ENCODE assay signal across 21 cellular contexts in genomic region chr6:56899311-56899710, GRCh38. TPM values are rescaled to one million over a fixed set of nuclear protein-coding genes. Genes with fewer than 3 reads are reported as not detected.
A peak's percentile ranks its signal among the peaks of the same experiment; 100 is the strongest.
DNase-seq lines count a peak whose midpoint lies in the region; ATAC-seq and TF ChIP-seq lines count a peak whose summit lies in the region.
"Had no signal": no experiment of that assay in that cellular context is flagged by ENCODE, and none has a peak within 500 bp of the region (broad histone marks: within the 10 kb centered on the region; RNA-seq: fewer than 3 reads in every experiment).

No MANE protein-coding gene starts in this region.

- DNase-seq in ELR (ENCODE audit: low read depth) = peak; percentile 30
- DNase-seq in adipocyte (ENCODE audit: low read depth) = peak; percentile 74
- DNase-seq in fibroblast of the conjunctiva (ENCODE audit: low read depth) = peak; percentile 50
- DNase-seq in sigmoid colon = peak; percentile 67
- no peak for DNase-seq in tibial artery
- no peak for DNase-seq in CD14-positive monocyte (ENCODE audit: low spot score)
- no peak for DNase-seq in activated CD4-positive, alpha-beta T cell treated with anti-CD3 and anti-CD28 coated beads, Interleukin-2, amount 50 U/mL, for 48 hours
- no peak for DNase-seq in CD4-positive, alpha-beta T cell
- DNase-seq: activated CD4-positive, alpha-beta T cell treated with anti-CD3 and anti-CD28 coated beads, Interleukin-2, amount 50 U/mL, for 1 hour; activated naive CD8-positive, alpha-beta T cell treated with anti-CD3 and anti-CD28 coated beads for 36 hours; activated T-cell treated with anti-CD3 and anti-CD28 coated beads, Interleukin-2, amount 50 U/mL, for 24 hours; heart right ventricle; kidney; MM.1S; NCI-H2029; NCI-H69; occipital lobe; small intestine had no signal

- no peak overlapping the region for H3K4me3 Mint-ChIP-seq in CD14-positive monocyte
- no peak overlapping the region for H3K4me3 Mint-ChIP-seq in CD4-positive, alpha-beta T cell
- H3K4me3 Mint-ChIP-seq: activated naive CD8-positive, alpha-beta T cell treated with anti-CD3 and anti-CD28 coated beads for 36 hours; activated T-cell treated with anti-CD3 and anti-CD28 coated beads, Interleukin-2, amount 50 U/mL, for 24 hours; mesothelial cell of epicardium; stimulated activated effector memory CD8-positive, alpha-beta T cell treated with anti-CD3 and anti-CD28 coated beads, Interleukin-12 subunit alpha, Interleukin-12 subunit beta, amount 100 ng/mL, for 72 hours had no signal

- no peak for TF ChIP-seq POLR2A in sigmoid colon (IDR thresholded peaks at IDR 0.05)

- H3K9ac ChIP-seq in adipocyte (ENCODE audit: low read length) = no peak overlapping the region
- H3K9ac ChIP-seq: BLaER1 had no signal

- POLR2A ChIA-PET in CD4-positive, alpha-beta T cell (lab: Charles Lee) = no interaction called here

- H3K27ac ChIP-seq in sigmoid colon (peak overlapping the region in 3 of 4 donors; percentile 73 to 76 (median 74)), tibial artery (no peak overlapping the region)
- H3K27ac ChIP-seq in CD4-positive, alpha-beta T cell (ENCODE audit: low read depth, low read length) = no peak overlapping the region
- H3K27ac ChIP-seq: BLaER1, heart right ventricle had no signal

- no peak for ATAC-seq in CD4-positive, alpha-beta T cell (ENCODE audit: poor library complexity)
- ATAC-seq: heart right ventricle; stimulated activated effector memory CD8-positive, alpha-beta T cell treated with anti-CD3 and anti-CD28 coated beads, Interleukin-12 subunit alpha, Interleukin-12 subunit beta, amount 100 ng/mL, for 72 hours had no signal

- H3K4me1 Mint-ChIP-seq in CD14-positive monocyte = no peaks in the 10 kb centered on the region
- H3K4me1 Mint-ChIP-seq in CD4-positive, alpha-beta T cell (ENCODE audit: low read depth) = no peaks in the 10 kb centered on the region
- H3K4me1 Mint-ChIP-seq: activated naive CD8-positive, alpha-beta T cell treated with anti-CD3 and anti-CD28 coated beads for 36 hours; stimulated activated effector memory CD8-positive, alpha-beta T cell treated with anti-CD3 and anti-CD28 coated beads, Interleukin-12 subunit alpha, Interleukin-12 subunit beta, amount 100 ng/mL, for 72 hours had no signal

- H3K4me1 ChIP-seq in adipocyte (ENCODE audit: control insufficient read depth, insufficient read depth, low read length) (peaks cover 22% of the 10 kb centered on the region), sigmoid colon (peaks cover 0 to 34% (median 24%) of the 10 kb centered on the region in 4 donors), tibial artery (peaks cover 0 to 7% (median 0%) of the 10 kb centered on the region in 4 donors)
- H3K4me1 ChIP-seq: BLaER1, heart right ventricle had no signal

- H3K36me3 Mint-ChIP-seq in CD14-positive monocyte = no peaks in the 10 kb centered on the region
- no peaks in the 10 kb centered on the region for H3K36me3 Mint-ChIP-seq in CD4-positive, alpha-beta T cell (ENCODE audit: low read depth)
- H3K36me3 Mint-ChIP-seq: activated naive CD8-positive, alpha-beta T cell treated with anti-CD3 and anti-CD28 coated beads for 36 hours; stimulated activated effector memory CD8-positive, alpha-beta T cell treated with anti-CD3 and anti-CD28 coated beads, Interleukin-12 subunit alpha, Interleukin-12 subunit beta, amount 100 ng/mL, for 72 hours had no signal

- 22 to 66% methylated on average over 1 of the region's 1 CpG for WGBS in sigmoid colon, 2 donors

- H3K27me3 ChIP-seq in adipocyte (replicated peaks; ENCODE audit: control insufficient read depth, insufficient read depth, low read length) = no peaks in the 10 kb centered on the region
- no peaks in the 10 kb centered on the region for H3K27me3 ChIP-seq in sigmoid colon
- no peaks in the 10 kb centered on the region for H3K27me3 ChIP-seq in tibial artery
- H3K27me3 ChIP-seq in CD4-positive, alpha-beta T cell (ENCODE audit: control insufficient read depth, insufficient read depth, low read length) = no peaks in the 10 kb centered on the region
- H3K27me3 ChIP-seq: BLaER1, heart right ventricle had no signal

- H3K36me3 ChIP-seq in adipocyte (ENCODE audit: control insufficient read depth, insufficient read depth, low read length, severe bottlenecking) = peaks cover 4% of the 10 kb centered on the region
- H3K36me3 ChIP-seq in sigmoid colon = no peaks in the 10 kb centered on the region
- H3K36me3 ChIP-seq in tibial artery = no peaks in the 10 kb centered on the region
- H3K36me3 ChIP-seq: BLaER1, heart right ventricle had no signal

- no peak overlapping the region for H3K27ac Mint-ChIP-seq in CD14-positive monocyte
- H3K27ac Mint-ChIP-seq in CD4-positive, alpha-beta T cell = no peak overlapping the region
- H3K27ac Mint-ChIP-seq: activated naive CD8-positive, alpha-beta T cell treated with anti-CD3 and anti-CD28 coated beads for 36 hours; activated T-cell treated with anti-CD3 and anti-CD28 coated beads, Interleukin-2, amount 50 U/mL, for 24 hours; mesothelial cell of epicardium; stimulated activated effector memory CD8-positive, alpha-beta T cell treated with anti-CD3 and anti-CD28 coated beads, Interleukin-12 subunit alpha, Interleukin-12 subunit beta, amount 100 ng/mL, for 72 hours had no signal

- intact Hi-C loops in sigmoid colon (cut with DNase I) (no loop called here), tibial artery (cut with DNase I; ENCODE audit: low total_unique reads) (no loop called here), CD14-positive monocyte (cut with micrococcal nuclease) (no loop called here)
- intact Hi-C loops in CD4-positive, alpha-beta T cell (cut with DNase I, micrococcal nuclease) = no loop called here

- no peaks in the 10 kb centered on the region for H3K9me3 ChIP-seq in adipocyte (ENCODE audit: control insufficient read depth, low read length)
- H3K9me3 ChIP-seq in sigmoid colon = no peaks in the 10 kb centered on the region
- no peaks in the 10 kb centered on the region for H3K9me3 ChIP-seq in tibial artery
- no peaks in the 10 kb centered on the region for H3K9me3 ChIP-seq in CD4-positive, alpha-beta T cell (ENCODE audit: control insufficient read depth, low read length)
- H3K9me3 ChIP-seq: BLaER1, heart right ventricle had no signal

- CTCF ChIA-PET in CD4-positive, alpha-beta T cell (lab: Charles Lee) = no interaction called here

- no peak for TF ChIP-seq CTCF in sigmoid colon (IDR thresholded peaks at IDR 0.05)
- TF ChIP-seq CTCF in tibial artery (IDR thresholded peaks at IDR 0.05) = no peak
- no peak for TF ChIP-seq CTCF in CD14-positive monocyte (IDR thresholded peaks at IDR 0.05)
- no peak for TF ChIP-seq CTCF in CD4-positive, alpha-beta T cell (IDR thresholded peaks at IDR 0.05)

- H3K9me3 Mint-ChIP-seq in CD14-positive monocyte = peaks cover 0 to 2% (median 0%) of the 10 kb centered on the region in 7 donors
- H3K9me3 Mint-ChIP-seq in CD4-positive, alpha-beta T cell = no peaks in the 10 kb centered on the region
- H3K9me3 Mint-ChIP-seq: activated naive CD8-positive, alpha-beta T cell treated with anti-CD3 and anti-CD28 coated beads for 36 hours; activated T-cell treated with anti-CD3 and anti-CD28 coated beads, Interleukin-2, amount 50 U/mL, for 24 hours; stimulated activated effector memory CD8-positive, alpha-beta T cell treated with anti-CD3 and anti-CD28 coated beads, Interleukin-12 subunit alpha, Interleukin-12 subunit beta, amount 100 ng/mL, for 72 hours had no signal

- H3K4me3 ChIP-seq in adipocyte (ENCODE audit: low read length) = no peak overlapping the region
- no peak overlapping the region for H3K4me3 ChIP-seq in sigmoid colon
- H3K4me3 ChIP-seq in tibial artery = no peak overlapping the region
- H3K4me3 ChIP-seq: BLaER1, heart right ventricle had no signal

- TF ChIP-seq EP300 in sigmoid colon (IDR thresholded peaks at IDR 0.05) = no peak

- H3K27me3 Mint-ChIP-seq in CD14-positive monocyte (ENCODE audit: low read depth in 3 of 3) = peaks cover 0 to 5% (median 3%) of the 10 kb centered on the region in 3 donors
- H3K27me3 Mint-ChIP-seq in CD4-positive, alpha-beta T cell = peaks cover 5% of the 10 kb centered on the region
- H3K27me3 Mint-ChIP-seq: activated T-cell treated with anti-CD3 and anti-CD28 coated beads, Interleukin-2, amount 50 U/mL, for 24 hours had no signal

RNA-seq across cellular contexts. Expression of gene BEND6, which starts 55.6 kb away (rescaled TPM):
- 1 to 10 TPM; 1.1 to 3.0 (median 1.7) TPM for total RNA-seq in sigmoid colon
- under 1 TPM; under 0.01 to 0.34 (median 0.23) TPM for polyA plus RNA-seq in sigmoid colon
- not detected for polyA plus RNA-seq in CD14-positive monocyte
- not detected for total RNA-seq in CD4-positive, alpha-beta T cell
- total RNA-seq: activated naive CD8-positive, alpha-beta T cell treated with anti-CD3 and anti-CD28 coated beads for 36 hours had no signal

Comparison
In these comparisons a context has a peak if more than half of its experiments do, and no peak if none do; other contexts are left out.
1. DNase-seq: peak in ELR (single experiment), adipocyte (single experiment), fibroblast of the conjunctiva (single experiment) and sigmoid colon (single experiment); none in tibial artery (0 of 2), CD14-positive monocyte (single experiment), activated CD4-positive, alpha-beta T cell treated with anti-CD3 and anti-CD28 coated beads, Interleukin-2, amount 50 U/mL, for 48 hours (0 of 2) and CD4-positive, alpha-beta T cell (0 of 10).
2. H3K27ac ChIP-seq: peak in sigmoid colon (3 of 4); none in tibial artery (0 of 2) and CD4-positive, alpha-beta T cell (single experiment).